ENCODE assay signal across 9 cellular contexts in the genomic region with DNA sequence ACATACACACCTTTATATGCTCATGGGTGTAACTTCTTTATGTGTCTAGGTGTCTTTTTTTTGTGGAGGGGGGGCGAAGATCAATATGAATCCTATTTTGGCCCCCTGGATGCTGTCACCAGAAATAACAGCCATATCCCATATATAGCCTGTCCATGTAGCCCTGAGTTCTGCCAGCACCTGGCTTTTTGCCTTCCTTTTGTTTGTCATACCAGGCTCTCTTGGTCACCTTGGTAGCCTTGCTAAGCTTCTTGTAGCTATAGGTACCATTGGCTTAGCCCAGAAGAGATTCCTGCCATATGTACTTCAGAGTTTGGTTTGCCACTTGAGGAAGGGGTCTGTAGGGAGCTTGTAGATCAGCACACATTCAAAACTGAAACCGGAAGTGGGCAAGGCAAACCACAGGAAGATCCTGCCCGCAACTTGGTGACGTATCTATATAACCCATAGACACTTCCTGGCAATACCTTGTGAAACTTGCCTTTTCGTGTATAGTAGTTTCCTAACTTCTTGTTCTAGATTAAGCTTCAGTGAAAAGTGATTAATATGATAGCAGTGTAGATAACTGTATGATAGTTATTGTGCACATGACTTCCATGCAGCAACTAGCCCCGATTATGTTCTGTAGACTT. TPM values are rescaled to one million over a fixed set of nuclear protein-coding genes. Genes with fewer than 3 reads are reported as not detected.
A peak's percentile ranks its signal among the peaks of the same experiment; 100 is the strongest.
DNase-seq lines count a peak whose midpoint lies in the region; ATAC-seq and TF ChIP-seq lines count a peak whose summit lies in the region.
"Had no signal": no experiment of that assay in that cellular context is flagged by ENCODE, and none has a peak within 500 bp of the region (broad histone marks: within the 10 kb centered on the region; RNA-seq: fewer than 3 reads in every experiment).

No MANE protein-coding gene starts in this region.

- no peak overlapping the region for H3K9ac ChIP-seq in GM23248

- H3K27ac ChIP-seq in GM23248: no peak overlapping the region

- WGBS in GM23248 (ENCODE audit: low coverage in 1 of 2, low lambda C conversion rate in 2 of 2, missing lambda C conversion rate in 2 of 2), 2 experiments: 98 to 99% methylated on average over 6 of the region's 6 CpGs

- H3K4me1 ChIP-seq in BE2C (no peaks in the 10 kb centered on the region), GM23248 (ENCODE audit: insufficient read depth) (peaks cover 21% of the 10 kb centered on the region)

- H3K9me3 ChIP-seq in BE2C (no peaks in the 10 kb centered on the region), GM23248 (ENCODE audit: low read depth) (no peaks in the 10 kb centered on the region)

- peak; percentile 91 for ATAC-seq in GM19043 (IDR thresholded peaks at IDR 0.05; ENCODE audit: low read depth, unreplicated experiment)
- peak; percentile 92 for ATAC-seq in HG03095 (IDR thresholded peaks at IDR 0.05; ENCODE audit: unreplicated experiment)

- DNase-seq in T-helper 1 cell (peak; percentile 66 to 98 (median 81)), BE2C (no peak), GM23248 (no peak), NCI-H1436 treated with DMSO at 0.1 percent for 48 hours (lab: John Stamatoyannopoulos, UW) (no peak)
- DNase-seq in activated naive CD8-positive, alpha-beta T cell treated with anti-CD3 and anti-CD28 coated beads, Interleukin-2, amount 50 U/mL, for 16 hours (ENCODE audit: low read depth, low spot score): peak; percentile 69
- DNase-seq in stimulated activated CD4-positive, alpha-beta T cell treated with anti-CD3 and anti-CD28 coated beads, Interleukin-15, amount 100 ng/mL, for 1 hour (ENCODE audit: low read depth in 1 of 2, low spot score in 1 of 2): peak; percentile 38 to 64

- no peak overlapping the region for H3K4me2 ChIP-seq in GM23248 (ENCODE audit: unreplicated experiment)

- H4K20me1 ChIP-seq in GM23248 (ENCODE audit: insufficient read depth): peaks cover 16% of the 10 kb centered on the region; the same call in 1 of the 2 replicates

- H3K27me3 ChIP-seq in BE2C (no peaks in the 10 kb centered on the region), GM23248 (replicated peaks; ENCODE audit: insufficient read depth) (no peaks in the 10 kb centered on the region)

- peaks cover 96% of the 10 kb centered on the region for H3K79me2 ChIP-seq in GM23248 (ENCODE audit: insufficient read depth)

- 0 out of 2 replicates have a peak, but pooled peaks cover 3% of the 10 kb centered on the region for H3F3A ChIP-seq in GM23248 (ENCODE audit: insufficient read depth)

- no peaks in the 10 kb centered on the region for H3K9me2 ChIP-seq in GM23248 (ENCODE audit: insufficient read depth)

- no peak overlapping the region for H3K4me3 ChIP-seq in BE2C (ENCODE audit: low read depth, low read length)
- H3K4me3 ChIP-seq in GM23248: no peak overlapping the region
- H3K4me3 ChIP-seq: SK-N-MC had no signal

- H2AFZ ChIP-seq in GM23248: no peak overlapping the region

- no peak for TF ChIP-seq CTCF in BE2C (IDR thresholded peaks at IDR 0.05; ENCODE audit: low read depth, low read length)

- H3K36me3 ChIP-seq in BE2C: no peaks in the 10 kb centered on the region
- no peaks in the 10 kb centered on the region for H3K36me3 ChIP-seq in GM23248 (ENCODE audit: low read depth)

- in situ Hi-C loops in GM23248 (cut with MboI): no loop called here

RNA-seq across cellular contexts. Expression of gene RASA2, which starts 11.9 kb away (rescaled TPM):
- polyA plus RNA-seq in BE2C (2012; ENCODE audit: insufficient read depth, insufficient read length, low read depth): 2.1 TPM
- 18.8 and 21.0 TPM in 2 replicates for total RNA-seq in GM23248 (2014; rRNA removed; shearing (Covaris generic))
- polyA plus RNA-seq in GM23248 (2016; fragmentation: Nextera tagmentation; extraction: Ambion mirVana): 12.4 and 16.9 TPM in 2 replicates

Comparison
In these comparisons a context has a peak if more than half of its experiments do, and no peak if none do; other contexts are left out.
1. DNase-seq: peak in T-helper 1 cell (5 of 5), activated naive CD8-positive, alpha-beta T cell treated with anti-CD3 and anti-CD28 coated beads, Interleukin-2, amount 50 U/mL, for 16 hours (single experiment) and stimulated activated CD4-positive, alpha-beta T cell treated with anti-CD3 and anti-CD28 coated beads, Interleukin-15, amount 100 ng/mL, for 1 hour (2 of 2); none in BE2C (single experiment), GM23248 (single experiment) and NCI-H1436 treated with DMSO at 0.1 percent for 48 hours (single experiment).